15 cellular contexts compared by ENCODE assay signal in the genomic region with DNA sequence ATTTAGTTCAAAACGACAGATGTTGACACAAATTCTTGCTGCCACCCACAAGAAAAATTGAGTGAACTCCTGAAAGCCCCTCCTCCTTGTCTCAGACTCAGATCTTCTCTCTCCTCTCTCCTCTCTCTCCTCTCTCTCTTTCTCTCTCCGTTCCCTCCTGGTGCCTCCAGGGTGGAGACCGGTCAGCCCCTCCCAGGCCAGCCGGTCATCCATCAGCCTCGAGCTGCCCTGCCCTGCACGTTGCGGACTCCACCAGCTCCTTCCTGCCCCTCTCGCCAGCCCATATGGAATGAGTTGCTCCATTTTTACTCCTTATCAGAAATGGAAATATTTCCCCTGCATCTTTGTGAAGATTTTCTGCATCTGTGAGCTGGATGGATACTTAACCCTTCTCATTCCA.
DNase-seq lines count a peak whose midpoint lies in the region; ATAC-seq and TF ChIP-seq lines count a peak whose summit lies in the region.
"Had no signal": no experiment of that assay in that cellular context is flagged by ENCODE, and none has a peak within 500 bp of the region (broad histone marks: within the 10 kb centered on the region; RNA-seq: fewer than 3 reads in every experiment).

No MANE protein-coding gene starts in this region.

- H3K4me3 ChIP-seq in Jurkat, Clone E6-1 (ENCODE audit: low read length), result no peak overlapping the region
- H3K4me3 ChIP-seq: A549 had no signal

- H3K27ac Mint-ChIP-seq in glutamatergic neuron (ENCODE audit: unreplicated experiment), result no peak overlapping the region
- no peak overlapping the region for H3K27ac Mint-ChIP-seq in nephron progenitor cell
- H3K27ac Mint-ChIP-seq: CD4-positive, alpha-beta memory T cell; HFFc6 had no signal

- ATAC-seq in HG03175 (IDR thresholded peaks at IDR 0.05; ENCODE audit: unreplicated experiment), result no peak
- no peak for ATAC-seq in GM18502 (IDR thresholded peaks at IDR 0.05; ENCODE audit: poor library complexity, unreplicated experiment)
- ATAC-seq: A549 had no signal

- H3K4me3 Mint-ChIP-seq in glutamatergic neuron (ENCODE audit: unreplicated experiment) (no peak overlapping the region), nephron progenitor cell (no peak overlapping the region)
- H3K4me3 Mint-ChIP-seq: CD4-positive, alpha-beta memory T cell; HFFc6 had no signal

- peak; percentile 8 for DNase-seq in Jurkat, Clone E6-1 (ENCODE audit: low read depth, low spot score)
- DNase-seq in glutamatergic neuron (peak; percentile 27), nephron progenitor cell (peak; percentile 20), ureter (ENCODE audit: low spot score) (no peak), NCI-H1417 treated with DMSO at 0.1 percent for 48 hours (lab: John Stamatoyannopoulos, UW) (no peak)
- DNase-seq: BE2C; CD4-positive, alpha-beta memory T cell; DMS79; GOT3; HCEC 1CT; HFFc6; KBM-7 had no signal

- peaks cover 6% of the 10 kb centered on the region for H3K4me1 Mint-ChIP-seq in glutamatergic neuron (ENCODE audit: low read depth, unreplicated experiment)
- H3K4me1 Mint-ChIP-seq in nephron progenitor cell, result no peaks in the 10 kb centered on the region
- H3K4me1 Mint-ChIP-seq: CD4-positive, alpha-beta memory T cell had no signal

- TF ChIP-seq CTCF in glutamatergic neuron (IDR thresholded peaks at IDR 0.05; ENCODE audit: partially characterized antibody, unreplicated experiment), result no peak
- TF ChIP-seq CTCF in nephron progenitor cell (IDR thresholded peaks at IDR 0.05), result no peak

- H3K9me3 Mint-ChIP-seq in glutamatergic neuron (ENCODE audit: unreplicated experiment) (no peaks in the 10 kb centered on the region), nephron progenitor cell (peaks cover 8% of the 10 kb centered on the region)
- H3K9me3 Mint-ChIP-seq: HFFc6 had no signal

- H3K36me3 Mint-ChIP-seq in glutamatergic neuron (ENCODE audit: unreplicated experiment), result no peaks in the 10 kb centered on the region
- no peaks in the 10 kb centered on the region for H3K36me3 Mint-ChIP-seq in nephron progenitor cell (ENCODE audit: low read depth)
- H3K36me3 Mint-ChIP-seq: CD4-positive, alpha-beta memory T cell had no signal

- H3K27me3 Mint-ChIP-seq in glutamatergic neuron (ENCODE audit: unreplicated experiment), result peaks cover 2% of the 10 kb centered on the region
- H3K27me3 Mint-ChIP-seq in nephron progenitor cell (ENCODE audit: low read depth, poor library complexity), result peaks cover 95% of the 10 kb centered on the region

Comparison
In these comparisons a context has a peak if more than half of its experiments do, and no peak if none do; other contexts are left out.
1. DNase-seq: peak in Jurkat, Clone E6-1 (single experiment), glutamatergic neuron (single experiment) and nephron progenitor cell (single experiment); none in ureter (single experiment) and NCI-H1417 treated with DMSO at 0.1 percent for 48 hours (single experiment).